ENCODE assay signal across 8 cellular contexts in the genomic region with DNA sequence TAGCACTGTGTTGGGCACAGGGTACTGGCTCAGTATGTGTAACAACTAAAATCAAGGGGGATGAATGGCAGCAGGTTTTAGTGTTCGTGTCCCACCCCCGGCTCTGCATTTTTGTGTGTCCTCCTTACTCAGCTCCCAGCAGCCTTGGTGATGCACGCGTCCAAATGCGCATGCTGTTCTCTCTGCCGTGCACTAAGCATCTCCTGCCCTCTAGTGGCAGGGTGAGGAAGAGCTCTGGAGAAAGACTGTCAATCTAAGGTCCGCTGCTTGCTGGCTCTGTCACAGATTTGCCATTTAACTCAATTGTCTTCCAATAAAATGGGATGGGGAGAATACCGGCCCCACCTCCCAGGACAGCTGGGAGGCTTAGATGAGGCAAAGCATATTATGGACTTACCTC.
DNase-seq lines count a peak whose midpoint lies in the region; ATAC-seq and TF ChIP-seq lines count a peak whose summit lies in the region.

No MANE protein-coding gene starts in this region.

- TF ChIP-seq CTCF in SK-N-SH (IDR thresholded peaks at IDR 0.05) = peak; percentile 56
- peak; percentile 44 for TF ChIP-seq CTCF in colonic mucosa (IDR thresholded peaks at IDR 0.05)
- TF ChIP-seq CTCF in parathyroid adenoma (IDR thresholded peaks at IDR 0.05) = peak; percentile 30

- intact Hi-C loops in colonic mucosa (cut with DNase I) (loop anchor here (5.0 kb wide), 1 partner anchor 216 kb away; no protein-coding TSS in a partner anchor), sciatic nerve (cut with DNase I) (no loop called here)

- no peak overlapping the region for H2AFZ ChIP-seq in SK-N-SH (ENCODE audit: low read depth)
- no peak overlapping the region for H2AFZ ChIP-seq in parathyroid adenoma

- POLR2A ChIA-PET in SK-N-SH (lab: Yijun Ruan, JAX) = no interaction called here

- CTCF ChIA-PET in SK-N-SH (lab: Yijun Ruan, JAX) = interaction anchor here (0.7 to 22.5 kb wide), 30 partner anchors 13 to 336 kb away, joined by 3 to 1048 read pairs (median 5); partner anchors contain the start of gene WFS1

- peak; percentile 40 for TF ChIP-seq RAD21 in SK-N-SH (IDR thresholded peaks at IDR 0.05; ENCODE audit: low read length)

- ATAC-seq in SK-N-SH treated with all-trans-retinoic acid at 6 μM for 48 hours (no peak), sciatic nerve (no peak)

- DNase-seq in SK-N-SH (no peak), M059J (ENCODE audit: low read depth) (peak; percentile 24), colonic mucosa (no peak), cerebellar cortex (ENCODE audit: low spot score) (no peak), sciatic nerve (ENCODE audit: low spot score) (no peak)
- DNase-seq in effector CD8-positive, alpha-beta T cell (lab: John Stamatoyannopoulos, UW) = no peak

- no peaks in the 10 kb centered on the region for H3K9me2 ChIP-seq in SK-N-SH

- H3K4me2 ChIP-seq in SK-N-SH = no peak overlapping the region
- H3K4me2 ChIP-seq in parathyroid adenoma (ENCODE audit: low read length) = no peak overlapping the region

- H3F3A ChIP-seq in SK-N-SH (replicated peaks; ENCODE audit: insufficient read depth) = no peaks in the 10 kb centered on the region

- H3K4me3 ChIP-seq in SK-N-SH (ENCODE audit: low read depth in 2 of 2, low read length in 1 of 2) (no peak overlapping the region), colonic mucosa (no peak overlapping the region), parathyroid adenoma (ENCODE audit: low read depth, low read length) (no peak overlapping the region)

- H3K27me3 ChIP-seq in SK-N-SH (ENCODE audit: insufficient read depth) (no peaks in the 10 kb centered on the region), colonic mucosa (no peaks in the 10 kb centered on the region), parathyroid adenoma (ENCODE audit: control insufficient read depth, insufficient read depth, low read length) (no peaks in the 10 kb centered on the region)

- H3K79me2 ChIP-seq in SK-N-SH (ENCODE audit: insufficient read depth) (no peaks in the 10 kb centered on the region), parathyroid adenoma (no peaks in the 10 kb centered on the region)

- no peak for TF ChIP-seq EP300 in SK-N-SH (IDR thresholded peaks at IDR 0.05; ENCODE audit: borderline replicate concordance in 1 of 2, low read depth in 1 of 2, low read length in 1 of 2)

- H3K27ac ChIP-seq in SK-N-SH (ENCODE audit: low read depth in 2 of 2, low read length in 1 of 2) (no peak overlapping the region), colonic mucosa (no peak overlapping the region), parathyroid adenoma (no peak overlapping the region)

- no peaks in the 10 kb centered on the region for H4K20me1 ChIP-seq in SK-N-SH (ENCODE audit: insufficient read depth)

- WGBS in SK-N-SH (ENCODE audit: low lambda C conversion rate) = 72% methylated on average over 7 of the region's 8 CpGs

- peaks cover 0 to 3% of the 10 kb centered on the region in 2 experiments; a peak in 1 of 4 replicates for H3K4me1 ChIP-seq in SK-N-SH (ENCODE audit: control insufficient read depth in 1 of 2, insufficient read depth in 2 of 2, low read depth in 1 of 2, low read length in 1 of 2)
- no peaks in the 10 kb centered on the region for H3K4me1 ChIP-seq in colonic mucosa
- no peaks in the 10 kb centered on the region for H3K4me1 ChIP-seq in parathyroid adenoma

- H3K9ac ChIP-seq in SK-N-SH (no peak overlapping the region), colonic mucosa (ENCODE audit: low read depth in 2 of 2, low read length in 2 of 2) (no peak overlapping the region), parathyroid adenoma (no peak overlapping the region)

- H3K36me3 ChIP-seq in SK-N-SH (replicated peaks in 1 of 2; ENCODE audit: control insufficient read depth in 1 of 2, insufficient read depth in 2 of 2, low read length in 1 of 2) (no peaks in the 10 kb centered on the region), colonic mucosa (no peaks in the 10 kb centered on the region), parathyroid adenoma (ENCODE audit: control insufficient read depth, insufficient read depth, low read length) (no peaks in the 10 kb centered on the region)

- H3K9me3 ChIP-seq in SK-N-SH (no peaks in the 10 kb centered on the region), colonic mucosa (no peaks in the 10 kb centered on the region), parathyroid adenoma (ENCODE audit: control insufficient read depth, low read length) (no peaks in the 10 kb centered on the region)

TF ChIP-seq in SK-N-SH, 30 proteins besides CTCF, POLR2A, EP300 and RAD21 (continues in another document):
- no peak for TF ChIP-seq JUND (IDR thresholded peaks at IDR 0.05)
- no peak for TF ChIP-seq RXRA (IDR thresholded peaks at IDR 0.05; ENCODE audit: borderline replicate concordance, low read depth)
- TF ChIP-seq TCF12 (IDR thresholded peaks at IDR 0.05) = no peak
- TF ChIP-seq TAF1 (IDR thresholded peaks at IDR 0.05; ENCODE audit: borderline replicate concordance, low read depth, low read length) = no peak
- no peak for TF ChIP-seq EZH2phosphoT487 (IDR thresholded peaks at IDR 0.05; ENCODE audit: borderline replicate concordance, low read depth)
- TF ChIP-seq USF1 (IDR thresholded peaks at IDR 0.05; ENCODE audit: borderline replicate concordance, low read depth) = no peak
- no peak for TF ChIP-seq PBX3 (IDR thresholded peaks at IDR 0.05)
- no peak for TF ChIP-seq POLR2AphosphoS5 (IDR thresholded peaks at IDR 0.05; ENCODE audit: low read depth, low read length)
- TF ChIP-seq FOXJ3 (CRISPR knock-in tag; IDR thresholded peaks at IDR 0.05) = no peak
- no peak for TF ChIP-seq MAX (IDR thresholded peaks at IDR 0.05; ENCODE audit: low read depth)
- TF ChIP-seq RFX5 (IDR thresholded peaks at IDR 0.05; ENCODE audit: low read length) = no peak

TF ChIP-seq in SK-N-SH treated with all-trans-retinoic acid at 6 μM for 48 hours, 23 proteins besides CTCF, POLR2A, EP300 and RAD21:
- no peak for TF ChIP-seq ZNF565 (CRISPR knock-in tag; conservative IDR thresholded peaks at IDR 0.05; ENCODE audit: low read depth)
- TF ChIP-seq ZNF8 (CRISPR knock-in tag; IDR thresholded peaks at IDR 0.05) = no peak
- no peak for TF ChIP-seq ZC3H10 (CRISPR knock-in tag; IDR thresholded peaks at IDR 0.05)
- TF ChIP-seq TCF4 (CRISPR knock-in tag; IDR thresholded peaks at IDR 0.05; ENCODE audit: borderline replicate concordance) = no peak
- no peak for TF ChIP-seq ZFP3 (CRISPR knock-in tag; IDR thresholded peaks at IDR 0.05)
- TF ChIP-seq CSDC2 (CRISPR knock-in tag; IDR thresholded peaks at IDR 0.05) = no peak
TF ChIP-seq in SK-N-SH treated with all-trans-retinoic acid at 6 μM for 48 hours: peak in this region for 0.
